ENCODE assay signal across 1 cellular context in the genomic region with DNA sequence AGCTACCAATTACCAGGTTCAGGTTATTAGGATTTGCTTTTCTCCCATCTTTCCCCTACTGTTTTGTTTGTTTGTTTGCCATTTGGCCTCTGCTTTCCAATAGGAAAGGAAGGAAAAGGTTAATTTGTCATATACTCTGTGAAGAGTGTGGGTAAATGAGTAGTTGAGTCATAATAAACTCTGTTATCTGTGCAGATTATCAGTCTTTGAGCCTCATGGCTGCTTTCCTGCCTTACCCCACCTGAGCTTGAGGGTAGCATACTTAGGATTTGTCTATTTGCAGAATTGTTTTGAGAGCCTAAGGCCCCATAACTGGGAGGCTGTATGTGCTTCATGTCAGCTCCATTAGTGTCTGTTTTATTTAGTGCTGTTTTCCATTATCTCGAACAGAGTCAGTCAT.
TF ChIP-seq lines count a peak whose summit lies in the region.

No MANE protein-coding gene starts in this region.

TF ChIP-seq in HCT116, 20 proteins besides CTCF, POLR2A, EP300 and RAD21 (continued from another document):
- TF ChIP-seq, protein P1, sequence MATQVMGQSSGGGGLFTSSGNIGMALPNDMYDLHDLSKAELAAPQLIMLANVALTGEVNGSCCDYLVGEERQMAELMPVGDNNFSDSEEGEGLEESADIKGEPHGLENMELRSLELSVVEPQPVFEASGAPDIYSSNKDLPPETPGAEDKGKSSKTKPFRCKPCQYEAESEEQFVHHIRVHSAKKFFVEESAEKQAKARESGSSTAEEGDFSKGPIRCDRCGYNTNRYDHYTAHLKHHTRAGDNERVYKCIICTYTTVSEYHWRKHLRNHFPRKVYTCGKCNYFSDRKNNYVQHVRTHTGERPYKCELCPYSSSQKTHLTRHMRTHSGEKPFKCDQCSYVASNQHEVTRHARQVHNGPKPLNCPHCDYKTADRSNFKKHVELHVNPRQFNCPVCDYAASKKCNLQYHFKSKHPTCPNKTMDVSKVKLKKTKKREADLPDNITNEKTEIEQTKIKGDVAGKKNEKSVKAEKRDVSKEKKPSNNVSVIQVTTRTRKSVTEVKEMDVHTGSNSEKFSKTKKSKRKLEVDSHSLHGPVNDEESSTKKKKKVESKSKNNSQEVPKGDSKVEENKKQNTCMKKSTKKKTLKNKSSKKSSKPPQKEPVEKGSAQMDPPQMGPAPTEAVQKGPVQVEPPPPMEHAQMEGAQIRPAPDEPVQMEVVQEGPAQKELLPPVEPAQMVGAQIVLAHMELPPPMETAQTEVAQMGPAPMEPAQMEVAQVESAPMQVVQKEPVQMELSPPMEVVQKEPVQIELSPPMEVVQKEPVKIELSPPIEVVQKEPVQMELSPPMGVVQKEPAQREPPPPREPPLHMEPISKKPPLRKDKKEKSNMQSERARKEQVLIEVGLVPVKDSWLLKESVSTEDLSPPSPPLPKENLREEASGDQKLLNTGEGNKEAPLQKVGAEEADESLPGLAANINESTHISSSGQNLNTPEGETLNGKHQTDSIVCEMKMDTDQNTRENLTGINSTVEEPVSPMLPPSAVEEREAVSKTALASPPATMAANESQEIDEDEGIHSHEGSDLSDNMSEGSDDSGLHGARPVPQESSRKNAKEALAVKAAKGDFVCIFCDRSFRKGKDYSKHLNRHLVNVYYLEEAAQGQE (IDR thresholded peaks at IDR 0.05; ENCODE audit: low read depth) = no peak
- TF ChIP-seq ELF1 (IDR thresholded peaks at IDR 0.05; ENCODE audit: borderline replicate concordance, low read depth) = no peak
